In the genomic region with DNA sequence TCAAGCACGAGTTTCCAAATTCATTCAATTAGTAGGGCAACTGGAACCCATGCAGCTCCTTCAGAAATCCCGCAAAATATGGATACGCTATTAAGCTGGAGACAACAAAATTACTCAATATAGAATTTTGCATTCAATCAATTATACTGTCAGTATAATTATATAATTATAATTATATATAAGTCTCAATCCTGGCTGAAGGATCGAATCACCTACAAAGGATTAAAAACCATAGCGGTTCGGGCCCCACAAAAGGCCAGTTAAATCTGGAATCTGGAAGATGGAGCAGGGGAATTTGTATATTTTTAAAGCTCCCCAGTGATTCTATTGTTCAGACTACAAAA, we compare ENCODE assay signal across 10 cellular contexts.
"Had no signal": no experiment of that assay in that cellular context is flagged by ENCODE, and none has a peak within 500 bp of the region (broad histone marks: within the 10 kb centered on the region; RNA-seq: fewer than 3 reads in every experiment).

No MANE protein-coding gene starts in this region.

- H3K27me3 ChIP-seq: ascending aorta, cardiac muscle cell, neural progenitor cell, upper lobe of right lung had no signal

- H3K36me3 Mint-ChIP-seq: activated CD4-positive, alpha-beta memory T cell treated with anti-CD3 and anti-CD28 coated beads for 36 hours; neural progenitor cell had no signal

- H3K9me3 ChIP-seq: ascending aorta, upper lobe of right lung had no signal

- H3K4me2 ChIP-seq: neural progenitor cell had no signal

- H3K9ac ChIP-seq: neural progenitor cell, parathyroid adenoma had no signal

- H3K36me3 ChIP-seq: ascending aorta, cardiac muscle cell, neural progenitor cell, upper lobe of right lung had no signal

- H2AFZ ChIP-seq: parathyroid adenoma had no signal

- H3K4me3 ChIP-seq: ascending aorta, cardiac muscle cell, neural progenitor cell, upper lobe of right lung had no signal

- DNase-seq: activated CD4-positive, CD25-positive, alpha-beta regulatory T cell treated with anti-CD3 and anti-CD28 coated beads, Interleukin-2, amount 50 U/mL, for 72 hours; activated naive CD4-positive, alpha-beta T cell; T-helper 9 cell had no signal

- H3K27ac ChIP-seq: ascending aorta, cardiac muscle cell, neural progenitor cell, parathyroid adenoma, upper lobe of right lung had no signal

- H3K9me3 Mint-ChIP-seq: activated CD4-positive, alpha-beta memory T cell treated with anti-CD3 and anti-CD28 coated beads for 36 hours; neural progenitor cell; stimulated activated naive CD8-positive, alpha-beta T cell treated with anti-CD3 and anti-CD28 coated beads, Interleukin-15, Interleukin-2, amounts not matched to agents 100 ng/mL and 50 ng/mL, for 24 hours had no signal

- H3K79me2 ChIP-seq: parathyroid adenoma had no signal

- H3K27ac Mint-ChIP-seq: activated CD4-positive, alpha-beta memory T cell treated with anti-CD3 and anti-CD28 coated beads for 36 hours; neural progenitor cell; stimulated activated naive CD8-positive, alpha-beta T cell treated with anti-CD3 and anti-CD28 coated beads, Interleukin-15, Interleukin-2, amounts not matched to agents 100 ng/mL and 50 ng/mL, for 24 hours had no signal

- H3K4me1 ChIP-seq: ascending aorta, parathyroid adenoma, upper lobe of right lung had no signal

- H3K4me3 Mint-ChIP-seq: activated CD4-positive, alpha-beta memory T cell treated with anti-CD3 and anti-CD28 coated beads for 36 hours; neural progenitor cell; stimulated activated naive CD8-positive, alpha-beta T cell treated with anti-CD3 and anti-CD28 coated beads, Interleukin-15, Interleukin-2, amounts not matched to agents 100 ng/mL and 50 ng/mL, for 24 hours had no signal
